36 cellular contexts compared by ENCODE assay signal in the genomic region with DNA sequence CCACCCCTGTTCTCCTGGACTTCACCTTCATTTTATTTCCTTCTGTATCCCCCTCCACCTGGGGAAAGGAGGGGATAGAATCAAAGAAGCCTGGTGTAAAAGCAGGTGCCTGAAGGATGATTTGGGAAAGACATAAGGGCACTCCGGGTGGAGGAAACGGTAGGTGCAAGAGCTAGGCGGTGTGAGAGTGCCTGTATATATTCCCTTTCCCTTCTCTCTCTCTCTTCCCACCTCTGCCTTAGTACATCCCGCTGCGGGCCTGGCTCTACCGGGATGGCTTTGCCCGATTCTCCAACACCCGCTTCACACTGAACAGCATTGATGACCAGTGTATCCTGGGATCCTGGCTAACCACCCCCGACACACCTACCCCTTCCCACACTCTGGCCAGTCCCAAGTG. TPM values are rescaled to one million over a fixed set of nuclear protein-coding genes. Genes with fewer than 3 reads are reported as not detected.
"Had no signal": no experiment of that assay in that cellular context is flagged by ENCODE, and none has a peak within 500 bp of the region (broad histone marks: within the 10 kb centered on the region; RNA-seq: fewer than 3 reads in every experiment).

No MANE protein-coding gene starts in this region.

- H3K36me3 Mint-ChIP-seq: activated CD4-positive, alpha-beta memory T cell treated with anti-CD3 and anti-CD28 coated beads for 36 hours; activated naive CD4-positive, alpha-beta T cell treated with anti-CD3 and anti-CD28 coated beads, Interleukin-2, amount 10 ng/mL, durations not matched to agents 7 days and 5 days; natural killer cell treated with Interleukin-12 subunit alpha and Interleukin-12 subunit beta and Interleukin-15 and Interleukin-18, amount 100 ng/mL, for 72 hours had no signal

- H3K9me3 Mint-ChIP-seq: activated CD4-positive, alpha-beta memory T cell treated with anti-CD3 and anti-CD28 coated beads for 36 hours; activated CD4-positive, alpha-beta T cell treated with anti-CD3 and anti-CD28 coated beads, Interleukin-2, amount 10 ng/mL, durations not matched to agents 24 days and 14 days; activated naive CD4-positive, alpha-beta T cell treated with anti-CD3 and anti-CD28 coated beads, Interleukin-2, amount 10 ng/mL, durations not matched to agents 7 days and 5 days; activated T-cell treated with anti-CD3 and anti-CD28 coated beads, Interleukin-2, amount 50 U/mL, for 24 hours; natural killer cell treated with Interleukin-12 subunit alpha and Interleukin-12 subunit beta and Interleukin-15 and Interleukin-18, amount 100 ng/mL, for 72 hours; stimulated activated memory B cell treated with anti-CD40 and anti-IgM and Interleukin-4, amounts not matched to agents 10 μg/mL and 1 μg/mL and 100 μg/mL, for 72 hours had no signal

- H3K27me3 ChIP-seq: testis had no signal

- H3K9me3 ChIP-seq: mucosa of descending colon, prostate gland, sigmoid colon, testis, transverse colon had no signal

- H3K4me1 ChIP-seq: prostate gland, sigmoid colon, testis, transverse colon had no signal

- H3K27ac Mint-ChIP-seq: activated CD4-positive, alpha-beta memory T cell treated with anti-CD3 and anti-CD28 coated beads for 36 hours; activated CD4-positive, alpha-beta T cell treated with anti-CD3 and anti-CD28 coated beads, Interleukin-2, amount 10 ng/mL, durations not matched to agents 24 days and 14 days; activated naive CD4-positive, alpha-beta T cell treated with anti-CD3 and anti-CD28 coated beads, Interleukin-2, amount 10 ng/mL, durations not matched to agents 7 days and 5 days; activated T-cell treated with anti-CD3 and anti-CD28 coated beads, Interleukin-2, amount 50 U/mL, for 24 hours; natural killer cell treated with Interleukin-12 subunit alpha and Interleukin-12 subunit beta and Interleukin-15 and Interleukin-18, amount 100 ng/mL, for 72 hours; stimulated activated memory B cell treated with anti-CD40 and anti-IgM and Interleukin-4, amounts not matched to agents 10 μg/mL and 1 μg/mL and 100 μg/mL, for 72 hours; T-helper 17 cell had no signal

- H3K4me1 Mint-ChIP-seq: activated naive CD4-positive, alpha-beta T cell treated with anti-CD3 and anti-CD28 coated beads, Interleukin-2, amount 10 ng/mL, durations not matched to agents 7 days and 5 days had no signal

- H3K27ac ChIP-seq: brain microvascular endothelial cell, prostate gland, sigmoid colon, testis, transverse colon, WERI-Rb-1 had no signal

- DNase-seq: activated CD4-positive, alpha-beta memory T cell treated with anti-CD3 and anti-CD28 coated beads for 36 hours; activated CD4-positive, alpha-beta T cell treated with anti-CD3 and anti-CD28 coated beads, Interleukin-2, amount 10 ng/mL, durations not matched to agents 24 days and 14 days; activated CD4-positive, CD25-positive, alpha-beta regulatory T cell treated with anti-CD3 and anti-CD28 coated beads, Interleukin-2, amount 50 U/mL, for 72 hours; activated CD8-positive, alpha-beta memory T cell treated with anti-CD3 and anti-CD28 coated beads, Interleukin-2, amount 50 U/mL, for 4 hours; activated gamma-delta T cell; activated naive CD4-positive, alpha-beta T cell treated with anti-CD3 and anti-CD28 coated beads, Interleukin-2, amount 10 ng/mL, durations not matched to agents 7 days and 5 days; activated T-cell treated with anti-CD3 and anti-CD28 coated beads, Interleukin-2, amount 50 U/mL, for 24 hours; amniotic stem cell; brain microvascular endothelial cell; caudate nucleus; foreskin fibroblast; head of caudate nucleus; hippocampal formation; left cardiac atrium; left ventricle myocardium superior; mucosa of descending colon; retina; small intestine; stimulated activated CD4-positive, alpha-beta T cell treated with anti-CD3 and anti-CD28 coated beads, Interleukin-4, amount 100 ng/mL, for 4 hours; stimulated activated CD8-positive, alpha-beta memory T cell treated with anti-CD3 and anti-CD28 coated beads, Interleukin-4, amount 100 ng/mL, for 48 hours; T-helper 17 cell; T1000; testis; transverse colon; WERI-Rb-1 had no signal

- H3K36me3 ChIP-seq: brain microvascular endothelial cell, prostate gland, sigmoid colon, transverse colon, WERI-Rb-1 had no signal

- H3K4me3 Mint-ChIP-seq: activated CD4-positive, alpha-beta memory T cell treated with anti-CD3 and anti-CD28 coated beads for 36 hours; activated CD4-positive, alpha-beta T cell treated with anti-CD3 and anti-CD28 coated beads, Interleukin-2, amount 10 ng/mL, durations not matched to agents 24 days and 14 days; activated naive CD4-positive, alpha-beta T cell treated with anti-CD3 and anti-CD28 coated beads, Interleukin-2, amount 10 ng/mL, durations not matched to agents 7 days and 5 days; activated T-cell treated with anti-CD3 and anti-CD28 coated beads, Interleukin-2, amount 50 U/mL, for 24 hours; natural killer cell treated with Interleukin-12 subunit alpha and Interleukin-12 subunit beta and Interleukin-15 and Interleukin-18, amount 100 ng/mL, for 72 hours; stimulated activated memory B cell treated with anti-CD40 and anti-IgM and Interleukin-4, amounts not matched to agents 10 μg/mL and 1 μg/mL and 100 μg/mL, for 72 hours; T-helper 17 cell had no signal

- ATAC-seq: esophagus mucosa; left cardiac atrium; left ventricle myocardium superior; mucosa of descending colon; stimulated activated memory B cell treated with anti-CD40 and anti-IgM and Interleukin-4, amounts not matched to agents 10 μg/mL and 1 μg/mL and 100 μg/mL, for 72 hours; T-helper 17 cell had no signal

- H3K4me3 ChIP-seq: mucosa of descending colon, prostate gland, sigmoid colon, testis, transverse colon had no signal

RNA-seq across cellular contexts. Expression of a gene that starts 42.3 kb away (rescaled TPM):
- total RNA-seq: activated CD4-positive, alpha-beta memory T cell treated with anti-CD3 and anti-CD28 coated beads for 36 hours; activated CD4-positive, alpha-beta T cell treated with anti-CD3 and anti-CD28 coated beads, Interleukin-2, amount 10 ng/mL, durations not matched to agents 24 days and 14 days; esophagus mucosa; left cardiac atrium; left ventricle myocardium superior; lung microvascular endothelial cell; mesenteric fat pad; myocyte; osteocyte; T-helper 17 cell had no signal
- polyA plus RNA-seq: keratinocyte had no signal

RNA-seq across cellular contexts. Expression of a gene that starts 55.2 kb away (rescaled TPM):
- total RNA-seq: activated CD4-positive, alpha-beta memory T cell treated with anti-CD3 and anti-CD28 coated beads for 36 hours; activated CD4-positive, alpha-beta T cell treated with anti-CD3 and anti-CD28 coated beads, Interleukin-2, amount 10 ng/mL, durations not matched to agents 24 days and 14 days; activated CD8-positive, alpha-beta memory T cell treated with anti-CD3 and anti-CD28 coated beads for 36 hours; left ventricle myocardium superior; myocyte; natural killer cell treated with Interleukin-12 subunit alpha and Interleukin-12 subunit beta and Interleukin-15 and Interleukin-18, amount 100 ng/mL, for 72 hours; T-helper 17 cell; transverse colon had no signal
- polyA plus RNA-seq: keratinocyte had no signal

RNA-seq across cellular contexts. Expression of a gene that starts 55.3 kb away (rescaled TPM):
- total RNA-seq: activated CD4-positive, alpha-beta memory T cell treated with anti-CD3 and anti-CD28 coated beads for 36 hours; activated CD4-positive, alpha-beta T cell treated with anti-CD3 and anti-CD28 coated beads, Interleukin-2, amount 10 ng/mL, durations not matched to agents 24 days and 14 days; activated CD8-positive, alpha-beta memory T cell treated with anti-CD3 and anti-CD28 coated beads for 36 hours; natural killer cell treated with Interleukin-12 subunit alpha and Interleukin-12 subunit beta and Interleukin-15 and Interleukin-18, amount 100 ng/mL, for 72 hours; T-helper 17 cell had no signal
- polyA plus RNA-seq: keratinocyte had no signal
